1 cellular context compared by ENCODE assay signal in the genomic region with DNA sequence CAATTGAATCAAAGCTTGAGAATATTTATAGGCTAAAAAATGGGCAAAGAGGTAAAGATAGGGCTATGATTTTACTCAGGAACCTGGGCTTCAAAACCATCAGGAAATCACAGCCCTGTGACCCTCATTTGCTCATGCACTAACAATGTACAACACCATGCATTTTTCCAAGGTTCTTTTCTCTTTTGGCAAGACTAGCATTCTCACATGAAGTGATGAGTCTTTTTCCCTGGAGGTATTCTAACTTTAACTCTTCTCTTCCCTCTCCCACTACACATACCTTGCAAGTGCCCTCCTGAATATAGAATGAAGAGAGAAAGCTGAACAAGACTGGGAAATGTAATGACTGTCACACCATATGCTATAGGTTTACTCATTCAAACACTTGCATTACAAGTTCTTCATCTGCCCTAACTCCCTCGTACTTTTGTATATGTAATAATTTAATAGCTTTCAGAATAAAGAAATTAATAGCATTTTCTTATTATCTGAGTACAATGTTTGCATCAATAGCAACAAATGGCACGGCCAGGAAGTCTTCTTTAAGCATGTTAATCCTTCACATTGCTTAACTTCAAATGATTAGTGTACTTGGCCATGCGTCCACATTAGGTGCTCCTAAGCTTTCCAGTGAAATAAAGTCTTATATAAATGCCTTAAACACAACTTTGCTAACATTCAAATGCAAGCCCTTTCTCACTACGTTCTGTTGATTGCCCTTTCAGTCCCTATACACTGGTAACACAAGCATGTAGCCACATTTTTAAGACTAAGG.
TF ChIP-seq lines count a peak whose summit lies in the region.

No MANE protein-coding gene starts in this region.

TF ChIP-seq in HCT116, 20 proteins besides CTCF, POLR2A, EP300 and RAD21 (continued from another document):
- TF ChIP-seq SIN3A (IDR thresholded peaks at IDR 0.05; ENCODE audit: low read depth) (no peak), SP1 (IDR thresholded peaks at IDR 0.05; ENCODE audit: low read depth) (no peak), CBX3 (IDR thresholded peaks at IDR 0.05; ENCODE audit: low read depth) (no peak), EZH2phosphoT487 (IDR thresholded peaks at IDR 0.05; ENCODE audit: borderline replicate concordance) (no peak), YY1 (IDR thresholded peaks at IDR 0.05; ENCODE audit: extremely low read depth, insufficient replicate concordance, low read depth, low read length) (no peak), SRF (IDR thresholded peaks at IDR 0.05; ENCODE audit: low read depth) (no peak), TCF7L2 (IDR thresholded peaks at IDR 0.05; ENCODE audit: borderline replicate concordance, extremely low read depth, insufficient read depth, insufficient read length) (no peak), ZFX (IDR thresholded peaks at IDR 0.05) (no peak), ELF1 (IDR thresholded peaks at IDR 0.05; ENCODE audit: borderline replicate concordance, low read depth) (no peak), EZH2 (IDR thresholded peaks at IDR 0.05) (no peak), JUND (IDR thresholded peaks at IDR 0.05) (no peak), FOSL1 (IDR thresholded peaks at IDR 0.05; ENCODE audit: low read depth) (no peak)
- TF ChIP-seq, protein P1, sequence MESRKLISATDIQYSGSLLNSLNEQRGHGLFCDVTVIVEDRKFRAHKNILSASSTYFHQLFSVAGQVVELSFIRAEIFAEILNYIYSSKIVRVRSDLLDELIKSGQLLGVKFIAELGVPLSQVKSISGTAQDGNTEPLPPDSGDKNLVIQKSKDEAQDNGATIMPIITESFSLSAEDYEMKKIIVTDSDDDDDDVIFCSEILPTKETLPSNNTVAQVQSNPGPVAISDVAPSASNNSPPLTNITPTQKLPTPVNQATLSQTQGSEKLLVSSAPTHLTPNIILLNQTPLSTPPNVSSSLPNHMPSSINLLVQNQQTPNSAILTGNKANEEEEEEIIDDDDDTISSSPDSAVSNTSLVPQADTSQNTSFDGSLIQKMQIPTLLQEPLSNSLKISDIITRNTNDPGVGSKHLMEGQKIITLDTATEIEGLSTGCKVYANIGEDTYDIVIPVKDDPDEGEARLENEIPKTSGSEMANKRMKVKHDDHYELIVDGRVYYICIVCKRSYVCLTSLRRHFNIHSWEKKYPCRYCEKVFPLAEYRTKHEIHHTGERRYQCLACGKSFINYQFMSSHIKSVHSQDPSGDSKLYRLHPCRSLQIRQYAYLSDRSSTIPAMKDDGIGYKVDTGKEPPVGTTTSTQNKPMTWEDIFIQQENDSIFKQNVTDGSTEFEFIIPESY (IDR thresholded peaks at IDR 0.05; ENCODE audit: extremely low read depth, insufficient replicate concordance, low read length) = no peak
- TF ChIP-seq, protein P2, sequence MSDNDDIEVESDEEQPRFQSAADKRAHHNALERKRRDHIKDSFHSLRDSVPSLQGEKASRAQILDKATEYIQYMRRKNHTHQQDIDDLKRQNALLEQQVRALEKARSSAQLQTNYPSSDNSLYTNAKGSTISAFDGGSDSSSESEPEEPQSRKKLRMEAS (IDR thresholded peaks at IDR 0.05) = no peak
TF ChIP-seq in HCT116: peak in this region for 0.
